ENCODE assay signal across 25 cellular contexts in genomic region chr2:237498341-237498740, GRCh38. TPM values are rescaled to one million over a fixed set of nuclear protein-coding genes. Genes with fewer than 3 reads are reported as not detected.
DNase-seq lines count a peak whose midpoint lies in the region; ATAC-seq and TF ChIP-seq lines count a peak whose summit lies in the region.
"Had no signal": no experiment of that assay in that cellular context is flagged by ENCODE, and none has a peak within 500 bp of the region (broad histone marks: within the 10 kb centered on the region; RNA-seq: fewer than 3 reads in every experiment).

No MANE protein-coding gene starts in this region.

- H2BK5ac ChIP-seq in mesendoderm (ENCODE audit: low read length) = no peak overlapping the region

- peak overlapping the region; percentile 52 for H3K56ac ChIP-seq in mesendoderm (ENCODE audit: low read length)

- no peak overlapping the region for H4K5ac ChIP-seq in mesendoderm (ENCODE audit: low read length)

- H3K4me1 Mint-ChIP-seq in glutamatergic neuron (ENCODE audit: low read depth, unreplicated experiment) = peaks cover 12% of the 10 kb centered on the region
- H3K4me1 Mint-ChIP-seq: IgD-negative memory B cell had no signal

- DNase-seq in AG20443 (ENCODE audit: low spot score) (peak; percentile 63), adipocyte (ENCODE audit: low read depth) (no peak), mesendoderm (no peak), smooth muscle cell (lab: John Stamatoyannopoulos, UW; ENCODE audit: unreplicated experiment) (no peak), COLO668 (lab: John Stamatoyannopoulos, UW; ENCODE audit: unreplicated experiment) (no peak), left colon (no peak), glutamatergic neuron (no peak), caudate nucleus (lab: John Stamatoyannopoulos, UW) (no peak)
- DNase-seq: activated CD4-positive, alpha-beta T cell treated with anti-CD3 and anti-CD28 coated beads, Interleukin-2, amount 50 U/mL, for 4 hours; activated CD8-positive, alpha-beta memory T cell treated with anti-CD3 and anti-CD28 coated beads, Interleukin-2, amount 50 U/mL, for 48 hours; activated effector memory CD4-positive, alpha-beta T cell treated with anti-CD3 and anti-CD28 coated beads, Interleukin-2, amount 50 U/mL, for 16 hours; CD8-positive, alpha-beta T cell; colonic mucosa; DMS53; endodermal cell; NCI-H1105 treated with DMSO at 0.1 percent for 48 hours; NCI-H2029; NCI-H226; NCI-H774 had no signal

- peak overlapping the region; percentile 7 for H2AK5ac ChIP-seq in mesendoderm (ENCODE audit: low read length)

- H3K27me3 Mint-ChIP-seq in glutamatergic neuron (ENCODE audit: unreplicated experiment) = peaks cover 5% of the 10 kb centered on the region

- no peak overlapping the region for H2BK120ac ChIP-seq in mesendoderm (ENCODE audit: low read depth, low read length)

- H3K18ac ChIP-seq in mesendoderm (ENCODE audit: low read length) = no peak overlapping the region

- no peaks in the 10 kb centered on the region for H3K9me3 ChIP-seq in adipocyte (ENCODE audit: control insufficient read depth, low read length)
- H3K9me3 ChIP-seq in smooth muscle cell (replicated peaks; ENCODE audit: low read depth) = no peaks in the 10 kb centered on the region
- H3K9me3 ChIP-seq: body of pancreas, colonic mucosa had no signal

- H3K36me3 ChIP-seq in adipocyte (ENCODE audit: control insufficient read depth, insufficient read depth, low read length, severe bottlenecking) (no peaks in the 10 kb centered on the region), mesendoderm (ENCODE audit: control insufficient read depth, insufficient read depth, low read length) (no peaks in the 10 kb centered on the region), smooth muscle cell (ENCODE audit: low read depth) (no peaks in the 10 kb centered on the region)
- H3K36me3 ChIP-seq: colonic mucosa had no signal

- intact Hi-C loops in left colon (cut with DNase I, micrococcal nuclease) = no loop called here

- H4K8ac ChIP-seq in mesendoderm (ENCODE audit: low read depth, low read length) = no peak overlapping the region

- H3K4me3 Mint-ChIP-seq in glutamatergic neuron (ENCODE audit: unreplicated experiment) = no peak overlapping the region
- H3K4me3 Mint-ChIP-seq: CD8-positive, alpha-beta T cell; endodermal cell; IgD-negative memory B cell; stimulated activated effector memory CD8-positive, alpha-beta T cell treated with anti-CD3 and anti-CD28 coated beads, Interleukin-12 subunit alpha, Interleukin-12 subunit beta, amount 100 ng/mL, for 72 hours; T-helper 2 cell treated with Interferon-gamma antibody and Interleukin-4, amounts not matched to agents 5 μg/mL and 100 μg/mL, for 36 hours had no signal

- WGBS in mesendoderm (ENCODE audit: extremely low coverage, insufficient coverage, low lambda C conversion rate) = no CpG with 5 or more reads among the region's 11 CpGs
- 68% methylated on average over 11 of the region's 11 CpGs for WGBS in smooth muscle cell (ENCODE audit: low lambda C conversion rate)

- peaks cover 5% of the 10 kb centered on the region for H3K36me3 Mint-ChIP-seq in glutamatergic neuron (ENCODE audit: unreplicated experiment)
- H3K36me3 Mint-ChIP-seq: CD8-positive, alpha-beta T cell; IgD-negative memory B cell; stimulated activated effector memory CD8-positive, alpha-beta T cell treated with anti-CD3 and anti-CD28 coated beads, Interleukin-12 subunit alpha, Interleukin-12 subunit beta, amount 100 ng/mL, for 72 hours had no signal

- no peaks in the 10 kb centered on the region for H4K20me1 ChIP-seq in smooth muscle cell (ENCODE audit: low read depth)

- peaks cover 5% of the 10 kb centered on the region for H3K9me3 Mint-ChIP-seq in glutamatergic neuron (ENCODE audit: unreplicated experiment)
- H3K9me3 Mint-ChIP-seq: CD8-positive, alpha-beta T cell; endodermal cell; stimulated activated effector memory CD8-positive, alpha-beta T cell treated with anti-CD3 and anti-CD28 coated beads, Interleukin-12 subunit alpha, Interleukin-12 subunit beta, amount 100 ng/mL, for 72 hours; T-helper 2 cell treated with Interferon-gamma antibody and Interleukin-4, amounts not matched to agents 5 μg/mL and 100 μg/mL, for 36 hours had no signal

- no peak overlapping the region for H3K27ac Mint-ChIP-seq in glutamatergic neuron (ENCODE audit: unreplicated experiment)
- H3K27ac Mint-ChIP-seq: CD8-positive, alpha-beta T cell; endodermal cell; stimulated activated effector memory CD8-positive, alpha-beta T cell treated with anti-CD3 and anti-CD28 coated beads, Interleukin-12 subunit alpha, Interleukin-12 subunit beta, amount 100 ng/mL, for 72 hours; T-helper 2 cell treated with Interferon-gamma antibody and Interleukin-4, amounts not matched to agents 5 μg/mL and 100 μg/mL, for 36 hours had no signal

- H3K27me3 ChIP-seq in adipocyte (replicated peaks; ENCODE audit: control insufficient read depth, insufficient read depth, low read length) (no peaks in the 10 kb centered on the region), mesendoderm (ENCODE audit: insufficient read depth, low read length, poor library complexity) (no peaks in the 10 kb centered on the region), smooth muscle cell (ENCODE audit: low read depth) (no peaks in the 10 kb centered on the region)
- H3K27me3 ChIP-seq: body of pancreas, colonic mucosa had no signal

- no peaks in the 10 kb centered on the region for H3K79me1 ChIP-seq in mesendoderm (ENCODE audit: low read length)

- H3K4me3 ChIP-seq in adipocyte (ENCODE audit: low read length) (peak overlapping the region; percentile 47), mesendoderm (ENCODE audit: low read length) (no peak overlapping the region), smooth muscle cell (no peak overlapping the region)
- H3K4me3 ChIP-seq: body of pancreas, colonic mucosa, lung had no signal

- no peak overlapping the region for H2BK15ac ChIP-seq in mesendoderm (replicated peaks; ENCODE audit: low read depth)

- peaks cover 15% of the 10 kb centered on the region for H3F3A ChIP-seq in smooth muscle cell (ENCODE audit: low read depth)

- H3K9ac ChIP-seq in adipocyte (ENCODE audit: low read length) (peak overlapping the region; percentile 50), mesendoderm (ENCODE audit: low read length) (no peak overlapping the region), smooth muscle cell (ENCODE audit: low read depth) (peak overlapping the region; percentile 22)

- H3K4ac ChIP-seq in mesendoderm (ENCODE audit: low read depth, low read length) = no peak overlapping the region

- H3K4me1 ChIP-seq in adipocyte (ENCODE audit: control insufficient read depth, insufficient read depth, low read length) = peaks cover 38% of the 10 kb centered on the region
- peaks cover 19% of the 10 kb centered on the region for H3K4me1 ChIP-seq in mesendoderm (ENCODE audit: control insufficient read depth, low read depth, low read length)
- H3K4me1 ChIP-seq in smooth muscle cell (ENCODE audit: low read depth) = peaks cover 12% of the 10 kb centered on the region
- H3K4me1 ChIP-seq: colonic mucosa had no signal

- no peak overlapping the region for H3K23ac ChIP-seq in mesendoderm (ENCODE audit: low read length)

- H3K79me2 ChIP-seq in mesendoderm (ENCODE audit: control insufficient read depth, insufficient read depth, low read length) (no peaks in the 10 kb centered on the region), smooth muscle cell (ENCODE audit: low read depth) (peaks cover 9% of the 10 kb centered on the region)

- H3K27ac ChIP-seq in mesendoderm (ENCODE audit: low read depth, low read length) (no peak overlapping the region), smooth muscle cell (ENCODE audit: low read depth) (peak overlapping the region; percentile 66), caudate nucleus (ENCODE audit: low read depth, low read length) (no peak overlapping the region)
- H3K27ac ChIP-seq: colonic mucosa had no signal

- ATAC-seq in left colon = no peak
- ATAC-seq: body of pancreas; CD8-positive, alpha-beta T cell; Right ventricle myocardium inferior; stimulated activated effector memory CD8-positive, alpha-beta T cell treated with anti-CD3 and anti-CD28 coated beads, Interleukin-12 subunit alpha, Interleukin-12 subunit beta, amount 100 ng/mL, for 72 hours had no signal

- H3K4me2 ChIP-seq in mesendoderm (ENCODE audit: low read length) (no peak overlapping the region), smooth muscle cell (peak overlapping the region; percentile 52)

- H2AFZ ChIP-seq in smooth muscle cell (ENCODE audit: low read depth) = no peak overlapping the region

- TF ChIP-seq CTCF in smooth muscle cell (IDR thresholded peaks at IDR 0.05; ENCODE audit: borderline replicate concordance, insufficient read depth, poor library complexity, severe bottlenecking) = no peak
- TF ChIP-seq CTCF in glutamatergic neuron (IDR thresholded peaks at IDR 0.05; ENCODE audit: partially characterized antibody, unreplicated experiment) = no peak

RNA-seq across cellular contexts. Expression of gene MLPH, which starts 11.3 kb away (rescaled TPM):
- 7.8 TPM for polyA plus RNA-seq in mesendoderm (2013, experiment 1 of 2)
- polyA plus RNA-seq in mesendoderm (2013, experiment 2 of 2) = 8.0 TPM
- 15.7 and 36.4 TPM in 2 replicates for total RNA-seq in smooth muscle cell
- polyA plus RNA-seq in smooth muscle cell = 32.8 and 40.1 TPM in 2 replicates
- total RNA-seq in left colon = 100 to 1,000 TPM; 117 to 139 TPM
- total RNA-seq in glutamatergic neuron (ENCODE audit: unreplicated experiment) = 4.3 TPM
- total RNA-seq: CD8-positive, alpha-beta T cell had no signal
- polyA plus RNA-seq: IgD-negative memory B cell had no signal
